ENCODE assay signal across 8 cellular contexts in genomic region chr14:68250950-68251765, GRCh38.
DNase-seq lines count a peak whose midpoint lies in the region; ATAC-seq and TF ChIP-seq lines count a peak whose summit lies in the region.

No MANE protein-coding gene starts in this region.

- TF ChIP-seq CTCF in body of pancreas (IDR thresholded peaks at IDR 0.05): no peak

- H3K9ac ChIP-seq in BLaER1 treated with 17β-estradiol and CSF1 and Interleukin-3, amounts not matched to agents 10 nM and 100 nM: peak overlapping the region; percentile 40 to 78 (median 69); a peak in 19 of 22 replicates

- intact Hi-C loops in body of pancreas (cut with DNase I): no loop called here

- H3K27ac Mint-ChIP-seq in naive B cell: peak overlapping the region; percentile 42 to 98 (median 86)

- no peaks in the 10 kb centered on the region for H3K27me3 Mint-ChIP-seq in naive B cell

- H3K9me3 Mint-ChIP-seq in naive B cell: no peaks in the 10 kb centered on the region

- H4K20me1 ChIP-seq in BLaER1 treated with 17β-estradiol and CSF1 and Interleukin-3, amounts not matched to agents 10 nM and 100 nM: no peaks in the 10 kb centered on the region

- no peaks in the 10 kb centered on the region for H3K9me3 ChIP-seq in BLaER1 treated with 17β-estradiol and CSF1 and Interleukin-3, amounts not matched to agents 10 nM and 100 nM (replicated peaks in 1 of 11)
- no peaks in the 10 kb centered on the region for H3K9me3 ChIP-seq in body of pancreas

- WGBS in body of pancreas, 2 donors: 66 to 70% methylated on average over 4 of the region's 4 CpGs

- no peak overlapping the region for H3K4me3 ChIP-seq in BLaER1 treated with 17β-estradiol and CSF1 and Interleukin-3, amounts not matched to agents 10 nM and 100 nM
- no peak overlapping the region for H3K4me3 ChIP-seq in body of pancreas

- ATAC-seq in body of pancreas (no peak), naive B cell (ENCODE audit: low read depth in 2 of 2) (peak in 1 of 2 donors; percentile 62), HG03432 (IDR thresholded peaks at IDR 0.05; ENCODE audit: unreplicated experiment) (no peak)

- peak overlapping the region; percentile 68 to 87 (median 83); a peak in 21 of 22 replicates for H3K27ac ChIP-seq in BLaER1 treated with 17β-estradiol and CSF1 and Interleukin-3, amounts not matched to agents 10 nM and 100 nM
- H3K27ac ChIP-seq in body of pancreas: peak overlapping the region in 3 of 4 donors; percentile 21 to 83 (median 83)

- peaks cover 70 to 99% (median 90%) of the 10 kb centered on the region in 10 experiments for H3K4me1 ChIP-seq in BLaER1 treated with 17β-estradiol and CSF1 and Interleukin-3, amounts not matched to agents 10 nM and 100 nM
- H3K4me1 ChIP-seq in body of pancreas: peaks cover 54% of the 10 kb centered on the region

- peak overlapping the region; percentile 74 to 91 (median 80) for H3K4me2 ChIP-seq in BLaER1 treated with 17β-estradiol and CSF1 and Interleukin-3, amounts not matched to agents 10 nM and 100 nM

- no peaks in the 10 kb centered on the region for H3K36me3 ChIP-seq in BLaER1 treated with 17β-estradiol and CSF1 and Interleukin-3, amounts not matched to agents 10 nM and 100 nM
- no peaks in the 10 kb centered on the region for H3K36me3 ChIP-seq in body of pancreas (replicated peaks in 1 of 2; ENCODE audit: insufficient read depth in 1 of 2, low read depth in 2 of 2)

- peak overlapping the region in 5 of 8 donors; percentile 14 to 72 (median 54) for H3K4me3 Mint-ChIP-seq in naive B cell

- peak; percentile 14 for DNase-seq in HCEC 1CT
- no peak for DNase-seq in body of pancreas
- DNase-seq in naive B cell: no peak
- DNase-seq in NCI-H446 (lab: John Stamatoyannopoulos, UW): no peak
- no peak for DNase-seq in AML-193 (lab: John Stamatoyannopoulos, UW)
- no peak for DNase-seq in cortex of kidney (lab: John Stamatoyannopoulos, UW)

- TF ChIP-seq POLR2A in body of pancreas (IDR thresholded peaks at IDR 0.05): no peak

- H3K36me3 Mint-ChIP-seq in naive B cell: peaks cover 0 to 4% of the 10 kb centered on the region in 2 donors

- H3K27me3 ChIP-seq in BLaER1 treated with 17β-estradiol and CSF1 and Interleukin-3, amounts not matched to agents 10 nM and 100 nM: no peaks in the 10 kb centered on the region
- no peaks in the 10 kb centered on the region for H3K27me3 ChIP-seq in body of pancreas

- H3K4me1 Mint-ChIP-seq in naive B cell: peaks cover 57 to 84% (median 67%) of the 10 kb centered on the region in 3 donors
